5 cellular contexts compared by ENCODE assay signal in genomic region chr5:91699429-91699828, GRCh38.
"Had no signal": no experiment of that assay in that cellular context is flagged by ENCODE, and none has a peak within 500 bp of the region (broad histone marks: within the 10 kb centered on the region; RNA-seq: fewer than 3 reads in every experiment).

No MANE protein-coding gene starts in this region.

- DNase-seq: H9, HCEC 1CT, IMR-90 had no signal

- ATAC-seq: GM23338, K562 had no signal

- H3K4me3 ChIP-seq: GM23338, K562 had no signal

- H2AFZ ChIP-seq: GM23338 had no signal

- H3K4me2 ChIP-seq: GM23338 had no signal
